ENCODE assay signal across 8 cellular contexts in genomic region chr7:50307368-50308012, GRCh38. TPM values are rescaled to one million over a fixed set of nuclear protein-coding genes. Genes with fewer than 3 reads are reported as not detected.
DNase-seq lines count a peak whose midpoint lies in the region; ATAC-seq lines count a peak whose summit lies in the region.

No MANE protein-coding gene starts in this region.

- POLR2A ChIA-PET in T-cell (lab: Charles Lee), result interaction anchor here (0.6 to 1.6 kb wide), 16 partner anchors 10 to 159 kb away, joined by 3 to 11 read pairs (median 4); no protein-coding TSS in a partner anchor

- DNase-seq in CD4-positive, CD25-positive, alpha-beta regulatory T cell, result peak; percentile 58 to 91 (median 78)
- peak in 33 of 34 experiments; percentile 61 to 89 (median 78) for DNase-seq in T-cell
- DNase-seq in kidney tubule cell (ENCODE audit: low spot score), result no peak
- DNase-seq in NCI-H2227 (lab: John Stamatoyannopoulos, UW; ENCODE audit: unreplicated experiment), result no peak
- DNase-seq in NCI-H524 (lab: John Stamatoyannopoulos, UW), result no peak

- H3K9me3 Mint-ChIP-seq in CD4-positive, CD25-positive, alpha-beta regulatory T cell, result no peaks in the 10 kb centered on the region
- no peaks in the 10 kb centered on the region for H3K9me3 Mint-ChIP-seq in T-cell

- H3K4me1 ChIP-seq in CD4-positive, CD25-positive, alpha-beta regulatory T cell (ENCODE audit: control insufficient read depth, insufficient read depth, low read length, poor library complexity, severe bottlenecking), result peaks cover 54% of the 10 kb centered on the region
- H3K4me1 ChIP-seq in duodenal mucosa (ENCODE audit: control insufficient read depth in 1 of 2, insufficient read depth in 2 of 2, low read length in 2 of 2), result peaks cover 0 to 8% of the 10 kb centered on the region in 2 donors

- H3K27ac Mint-ChIP-seq in CD4-positive, CD25-positive, alpha-beta regulatory T cell, result peak overlapping the region; percentile 92 to 100 (median 97)
- peak overlapping the region in 1 of 2 donors; percentile 100 for H3K27ac Mint-ChIP-seq in T-cell

- H3K9me3 ChIP-seq in CD4-positive, CD25-positive, alpha-beta regulatory T cell (ENCODE audit: control insufficient read depth in 2 of 2, low read length in 2 of 2), result no peaks in the 10 kb centered on the region
- H3K9me3 ChIP-seq in duodenal mucosa (ENCODE audit: control insufficient read depth in 1 of 2, low read length in 2 of 2), result no peaks in the 10 kb centered on the region

- peak overlapping the region; percentile 100 for H3K4me3 ChIP-seq in CD4-positive, CD25-positive, alpha-beta regulatory T cell (ENCODE audit: low read depth, low read length)
- H3K4me3 ChIP-seq in duodenal mucosa (ENCODE audit: low read depth in 1 of 2, low read length in 2 of 2), result peak overlapping the region; percentile 60 to 69

- peaks cover 24% of the 10 kb centered on the region for H3K36me3 Mint-ChIP-seq in CD4-positive, CD25-positive, alpha-beta regulatory T cell
- peaks cover 41% of the 10 kb centered on the region for H3K36me3 Mint-ChIP-seq in T-cell

- H3K36me3 ChIP-seq in CD4-positive, CD25-positive, alpha-beta regulatory T cell (ENCODE audit: control insufficient read depth, insufficient read depth, low read length), result peaks cover 4% of the 10 kb centered on the region
- H3K36me3 ChIP-seq in duodenal mucosa (ENCODE audit: control insufficient read depth in 1 of 2, insufficient read depth in 2 of 2, low read length in 2 of 2), result no peaks in the 10 kb centered on the region

- CTCF ChIA-PET in T-cell (lab: Charles Lee), result interaction anchor here (0.6 to 7.8 kb wide), 22 partner anchors 9 to 213 kb away, joined by 3 to 72 read pairs (median 5); no protein-coding TSS in a partner anchor

- H3K4me1 Mint-ChIP-seq in CD4-positive, CD25-positive, alpha-beta regulatory T cell, result peaks cover 7 to 50% (median 32%) of the 10 kb centered on the region in 4 donors
- H3K4me1 Mint-ChIP-seq in T-cell, result peaks cover 53 to 70% (median 58%) of the 10 kb centered on the region in 3 donors

- peak overlapping the region; percentile 96 for H3K27ac ChIP-seq in CD4-positive, CD25-positive, alpha-beta regulatory T cell (ENCODE audit: insufficient read depth, low read length, poor library complexity, severe bottlenecking)
- H3K27ac ChIP-seq in duodenal mucosa (ENCODE audit: low read depth, low read length), result peak overlapping the region; percentile 45

- no peaks in the 10 kb centered on the region for H3K27me3 ChIP-seq in CD4-positive, CD25-positive, alpha-beta regulatory T cell (ENCODE audit: control insufficient read depth, insufficient read depth, low read length)
- H3K27me3 ChIP-seq in duodenal mucosa (ENCODE audit: control insufficient read depth in 1 of 2, insufficient read depth in 2 of 2, low read length in 2 of 2), result peaks cover 6 to 7% of the 10 kb centered on the region in 2 donors

- peak; percentile 54 to 57 for ATAC-seq in CD4-positive, CD25-positive, alpha-beta regulatory T cell (ENCODE audit: low read depth in 2 of 2)
- ATAC-seq in GM21526 (IDR thresholded peaks at IDR 0.05; ENCODE audit: low FRiP score, unreplicated experiment) (peak; percentile 32), T-cell (replicated peaks in 1 of 4) (peak; percentile 39 to 62 (median 48)), HG02884 (IDR thresholded peaks at IDR 0.05; ENCODE audit: unreplicated experiment) (no peak)

- peak overlapping the region; percentile 2 to 66 for H3K9ac ChIP-seq in duodenal mucosa (ENCODE audit: low read depth in 1 of 2, low read length in 2 of 2)

- peak overlapping the region; percentile 80 to 99 (median 92) for H3K4me3 Mint-ChIP-seq in CD4-positive, CD25-positive, alpha-beta regulatory T cell
- H3K4me3 Mint-ChIP-seq in T-cell, result peak overlapping the region; percentile 95 to 99 (median 98)

- no peaks in the 10 kb centered on the region for H3K27me3 Mint-ChIP-seq in CD4-positive, CD25-positive, alpha-beta regulatory T cell
- no peaks in the 10 kb centered on the region for H3K27me3 Mint-ChIP-seq in T-cell

RNA-seq across cellular contexts. Expression of gene IKZF1, which starts 3.0 kb away (rescaled TPM):
- total RNA-seq in CD4-positive, CD25-positive, alpha-beta regulatory T cell, result 376 TPM
- polyA plus RNA-seq in CD4-positive, CD25-positive, alpha-beta regulatory T cell, result 100 to 1,000 TPM; 153 to 176 (median 164) TPM
- total RNA-seq in T-cell, result 100 to 1,000 TPM; 429 to 525 (median 494) TPM

Comparison
In these comparisons a context has a peak if more than half of its experiments do, and no peak if none do; other contexts are left out.
1. DNase-seq: peak in CD4-positive, CD25-positive, alpha-beta regulatory T cell (3 of 3) and T-cell (33 of 34); none in kidney tubule cell (single experiment), NCI-H2227 (single experiment) and NCI-H524 (0 of 2).